11 cellular contexts compared by ENCODE assay signal in genomic region chr3:194572944-194573491, GRCh38.
DNase-seq lines count a peak whose midpoint lies in the region; ATAC-seq and TF ChIP-seq lines count a peak whose summit lies in the region.
"Had no signal": no experiment of that assay in that cellular context is flagged by ENCODE, and none has a peak within 500 bp of the region (broad histone marks: within the 10 kb centered on the region; RNA-seq: fewer than 3 reads in every experiment).

No MANE protein-coding gene starts in this region.

- H2BK5ac ChIP-seq in IMR-90 (ENCODE audit: low read depth, low read length, poor library complexity, severe bottlenecking) (peak overlapping the region; percentile 61), neuronal stem cell (ENCODE audit: low read length) (peak overlapping the region; percentile 25)

- no peak for TF ChIP-seq CTCF in IMR-90 (conservative IDR thresholded peaks at IDR 0.05; ENCODE audit: low read depth, low read length)
- no peak for TF ChIP-seq CTCF in epithelial cell of esophagus (IDR thresholded peaks at IDR 0.05; ENCODE audit: insufficient read depth, low read depth, low read length, missing control alignments)
- TF ChIP-seq CTCF in omental fat pad (IDR thresholded peaks at IDR 0.05), result no peak

- H2BK12ac ChIP-seq in neuronal stem cell (ENCODE audit: low read length), result no peak overlapping the region

- CTCF ChIA-PET in IMR-90 (lab: Yijun Ruan, JAX), result interaction anchor here (0.6 to 2.6 kb wide), 4 partner anchors 85 to 102 kb away, joined by 3 to 10 read pairs (median 6); no protein-coding TSS in a partner anchor

- no peak for TF ChIP-seq RAD21 in IMR-90 (IDR thresholded peaks at IDR 0.05; ENCODE audit: low read length)

- no peaks in the 10 kb centered on the region for H3K27me3 ChIP-seq in IMR-90 (ENCODE audit: control insufficient read depth, insufficient read depth, low read length)
- no peaks in the 10 kb centered on the region for H3K27me3 ChIP-seq in neuronal stem cell (ENCODE audit: control insufficient read depth in 3 of 3, insufficient read depth in 3 of 3, low read depth in 1 of 3, low read length in 3 of 3)
- H3K27me3 ChIP-seq: BE2C had no signal

- H3K4me3 ChIP-seq in IMR-90 (ENCODE audit: insufficient read depth, low read depth, low read length), result no peak overlapping the region
- no peak overlapping the region for H3K4me3 ChIP-seq in epithelial cell of esophagus (ENCODE audit: low read length)
- H3K4me3 ChIP-seq in neuronal stem cell (ENCODE audit: low read length in 2 of 2), result no peak overlapping the region
- H3K4me3 ChIP-seq: lung had no signal

- in situ Hi-C loops in ACHN (cut with HindIII; ENCODE audit: low pct_ligation_motif_present, low pct_unique_long_range_greater_than_20kb, low sequenced_read_pairs), result no loop called here
- in situ Hi-C loops in IMR-90 (cut with MboI; ENCODE audit: low sequenced_read_pairs), result no loop called here

- DNase-seq in ACHN, result peak; percentile 52
- DNase-seq in IMR-90, result peak; percentile 72
- peak; percentile 72 for DNase-seq in epithelial cell of esophagus (ENCODE audit: low read depth)
- DNase-seq in neuronal stem cell (ENCODE audit: low spot score), result no peak
- no peak for DNase-seq in activated CD4-positive, CD25-positive, alpha-beta regulatory T cell treated with anti-CD3 and anti-CD28 coated beads, Interleukin-2, amount 50 U/mL, for 72 hours
- no peak for DNase-seq in omental fat pad (ENCODE audit: low spot score)

- no peaks in the 10 kb centered on the region for H3K36me3 ChIP-seq in IMR-90 (ENCODE audit: control insufficient read depth, insufficient read depth, low read length)
- H3K36me3 ChIP-seq in neuronal stem cell (replicated peaks in 1 of 2; ENCODE audit: control insufficient read depth in 2 of 2, insufficient read depth in 2 of 2, low read length in 2 of 2), result no peaks in the 10 kb centered on the region
- H3K36me3 ChIP-seq: BE2C had no signal

- H4K91ac ChIP-seq in IMR-90 (ENCODE audit: insufficient read depth, low read depth, low read length) (peak overlapping the region; percentile 97), neuronal stem cell (ENCODE audit: low read depth, low read length, poor library complexity) (no peak overlapping the region)

- peak overlapping the region; percentile 99 for H2BK20ac ChIP-seq in IMR-90 (ENCODE audit: low read depth, low read length)

- peak overlapping the region; percentile 43 for H4K5ac ChIP-seq in IMR-90 (ENCODE audit: low read depth, low read length)

- H2AFZ ChIP-seq in IMR-90 (replicated peaks; ENCODE audit: low read length, poor library complexity), result no peak overlapping the region
- H2AFZ ChIP-seq in neuronal stem cell (ENCODE audit: low read length), result no peak overlapping the region

- no peak overlapping the region for H3K56ac ChIP-seq in IMR-90 (ENCODE audit: extremely low read depth, insufficient read depth, low read length)

- whole genome bisulfite sequencing in IMR-90 (ENCODE audit: extremely low coverage in 2 of 2, insufficient read length in 1 of 2), 2 experiments, result 100% methylated on average over 8 of the region's 16 CpGs; no CpG with 5 or more reads in 1 of the 2 experiments
- WGBS in neuronal stem cell (ENCODE audit: extremely low coverage in 2 of 2, insufficient read length in 2 of 2, insufficient replicate concordance in 1 of 2), 2 donors, result no CpG with 5 or more reads among the region's 16 CpGs

- peak overlapping the region; percentile 99 for H3K4ac ChIP-seq in IMR-90 (ENCODE audit: low read depth, low read length)
- H3K4ac ChIP-seq in neuronal stem cell (ENCODE audit: low read length), result no peak overlapping the region

- peak overlapping the region; percentile 100 for H2BK120ac ChIP-seq in IMR-90 (ENCODE audit: low read depth, low read length)
- H2BK120ac ChIP-seq in neuronal stem cell (ENCODE audit: low read depth, low read length), result no peak overlapping the region

- H3K4me2 ChIP-seq in IMR-90 (ENCODE audit: low read depth, low read length), result no peak overlapping the region
- no peak overlapping the region for H3K4me2 ChIP-seq in neuronal stem cell (ENCODE audit: insufficient read depth, low read length, poor library complexity, severe bottlenecking)
- H3K4me2 ChIP-seq: KMS-11 had no signal

- peak overlapping the region; percentile 100 for H3K14ac ChIP-seq in IMR-90 (replicated peaks; ENCODE audit: low read depth, low read length)
- no peak overlapping the region for H3K14ac ChIP-seq in neuronal stem cell (ENCODE audit: low read length)

- peak overlapping the region; percentile 92; the same call in 2 of the 3 replicates for H2BK15ac ChIP-seq in IMR-90 (ENCODE audit: low read depth, low read length)
- peak overlapping the region; percentile 12 for H2BK15ac ChIP-seq in neuronal stem cell (ENCODE audit: low read length)

- peaks cover 32% of the 10 kb centered on the region for H3K4me1 ChIP-seq in IMR-90 (ENCODE audit: control insufficient read depth, insufficient read depth, low read length)
- H3K4me1 ChIP-seq in neuronal stem cell (ENCODE audit: control insufficient read depth in 2 of 2, insufficient read depth in 1 of 2, low read depth in 1 of 2, low read length in 2 of 2), result peaks cover 4 to 11% of the 10 kb centered on the region in 2 donors
- H3K4me1 ChIP-seq: BE2C had no signal

- no TSS peak for BruUV-seq in IMR-90 (replicated peaks; lab: Mats Ljungman, UMichigan)

- dilution Hi-C loops in IMR-90 (cut with HindIII; ENCODE audit: low sequenced_read_pairs, unreplicated experiment), result no loop called here

- H3K9me1 ChIP-seq in IMR-90 (ENCODE audit: insufficient read depth, low read length), result peaks cover 33% of the 10 kb centered on the region

- H2AK9ac ChIP-seq in IMR-90 (replicated peaks; ENCODE audit: low read depth, low read length, poor library complexity), result peak overlapping the region; percentile 95

- ATAC-seq in IMR-90 (ENCODE audit: low read depth) (no peak), HG02870 (IDR thresholded peaks at IDR 0.05; ENCODE audit: unreplicated experiment) (no peak), omental fat pad (ENCODE audit: low FRiP score) (no peak), GM21515 (IDR thresholded peaks at IDR 0.05; ENCODE audit: unreplicated experiment) (no peak)

- H3K9me3 ChIP-seq in IMR-90 (ENCODE audit: control insufficient read depth, insufficient read depth, low read length) (no peaks in the 10 kb centered on the region), neuronal stem cell (replicated peaks in 1 of 2; ENCODE audit: control insufficient read depth in 2 of 2, insufficient read depth in 1 of 2, low read depth in 1 of 2, low read length in 2 of 2) (no peaks in the 10 kb centered on the region)
- H3K9me3 ChIP-seq: BE2C had no signal

- peak overlapping the region; percentile 90 to 99 for H4K8ac ChIP-seq in IMR-90 (ENCODE audit: low read depth in 2 of 2, low read length in 2 of 2)
- H4K8ac ChIP-seq in neuronal stem cell (ENCODE audit: low read depth, low read length), result no peak overlapping the region

- H3K9ac ChIP-seq in IMR-90 (ENCODE audit: low read depth, low read length) (no peak overlapping the region), neuronal stem cell (ENCODE audit: low read depth, low read length, poor library complexity) (no peak overlapping the region)
- H3K9ac ChIP-seq: KMS-11 had no signal

- peaks cover 0 to 33% of the 10 kb centered on the region in 2 experiments; a peak in 2 of 4 replicates for H3K79me1 ChIP-seq in IMR-90 (ENCODE audit: low read depth in 1 of 2, low read length in 2 of 2)
- H3K79me1 ChIP-seq in neuronal stem cell (ENCODE audit: low read depth, low read length), result no peaks in the 10 kb centered on the region

- POLR2A ChIA-PET in IMR-90 (lab: Charles Lee; ENCODE audit: unreplicated experiment), result no interaction called here

- H3K23ac ChIP-seq in IMR-90 (ENCODE audit: low read depth, low read length), result peak overlapping the region; percentile 98; the same call in 1 of the 2 replicates
- peak overlapping the region; percentile 31 for H3K23ac ChIP-seq in neuronal stem cell (ENCODE audit: low read depth, low read length, poor library complexity)

- intact Hi-C loops in IMR-90 (cut with micrococcal nuclease), result loop anchor here (2.0 kb wide), 1 partner anchor 88 kb away; no protein-coding TSS in a partner anchor

- H3K27ac ChIP-seq in IMR-90 (ENCODE audit: insufficient read depth, low read length), result peak overlapping the region; percentile 43
- H3K27ac ChIP-seq in neuronal stem cell (replicated peaks; ENCODE audit: low read length), result no peak overlapping the region
- H3K27ac ChIP-seq: KMS-11 had no signal

- H3K18ac ChIP-seq in IMR-90 (ENCODE audit: low read depth, low read length) (peak overlapping the region; percentile 48), neuronal stem cell (ENCODE audit: low read length) (peak overlapping the region; percentile 49)

- H2AK5ac ChIP-seq in IMR-90 (ENCODE audit: low read depth, low read length) (peak overlapping the region; percentile 98), neuronal stem cell (ENCODE audit: low read depth, low read length) (no peak overlapping the region)

- H4K20me1 ChIP-seq in IMR-90 (ENCODE audit: insufficient read depth, low read length), result no peaks in the 10 kb centered on the region

- TF ChIP-seq POLR2A in IMR-90 (IDR thresholded peaks at IDR 0.05; ENCODE audit: low read depth, low read length), result no peak

TF ChIP-seq in IMR-90, 13 proteins besides CTCF, POLR2A, EP300 and RAD21:
- TF ChIP-seq RFX5 (IDR thresholded peaks at IDR 0.05; ENCODE audit: low read depth, low read length), result no peak
- TF ChIP-seq ELK1 (IDR thresholded peaks at IDR 0.05; ENCODE audit: borderline replicate concordance, low read depth, low read length), result no peak
- no peak for TF ChIP-seq RCOR1 (IDR thresholded peaks at IDR 0.05; ENCODE audit: insufficient replicate concordance, low read length)
- no peak; the same call in 1 of the 2 replicates for TF ChIP-seq FOS (IDR thresholded peaks at IDR 0.05; ENCODE audit: low read depth, low read length)
- TF ChIP-seq MAZ (IDR thresholded peaks at IDR 0.05; ENCODE audit: borderline replicate concordance, low read depth, low read length), result no peak

Comparison
In these comparisons a context has a peak if more than half of its experiments do, and no peak if none do; other contexts are left out.
1. DNase-seq: peak in ACHN (single experiment), IMR-90 (single experiment) and epithelial cell of esophagus (single experiment); none in neuronal stem cell (single experiment), activated CD4-positive, CD25-positive, alpha-beta regulatory T cell treated with anti-CD3 and anti-CD28 coated beads, Interleukin-2, amount 50 U/mL, for 72 hours (single experiment) and omental fat pad (single experiment).